In the genomic region with DNA sequence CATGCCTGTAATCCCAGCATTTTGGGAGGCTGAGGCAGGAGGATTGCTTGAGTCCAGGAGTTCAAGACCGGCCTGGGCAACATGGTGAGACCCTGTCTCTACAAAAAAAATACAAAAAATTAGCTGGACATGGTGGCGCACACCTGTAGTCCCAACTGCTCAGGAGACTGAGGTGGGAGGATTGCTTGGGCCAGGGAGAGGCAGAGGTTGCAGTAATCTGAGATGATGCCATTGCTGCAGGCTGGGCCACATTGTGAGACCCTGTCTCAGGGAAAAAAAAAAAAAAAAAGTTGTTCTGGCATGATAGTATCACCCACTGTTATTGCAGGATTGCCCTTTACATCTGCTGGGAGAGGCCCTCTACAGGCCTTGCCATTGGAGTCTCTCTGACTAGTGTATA, we compare ENCODE assay signal across 21 cellular contexts.
"Had no signal": no experiment of that assay in that cellular context is flagged by ENCODE, and none has a peak within 500 bp of the region (broad histone marks: within the 10 kb centered on the region; RNA-seq: fewer than 3 reads in every experiment).

No MANE protein-coding gene starts in this region.

- H3K9me3 Mint-ChIP-seq: activated naive CD8-positive, alpha-beta T cell treated with anti-CD3 and anti-CD28 coated beads, Interleukin-2, amount 10 ng/mL, durations not matched to agents 7 days and 5 days; activated T-cell treated with anti-CD3 and anti-CD28 coated beads, Interleukin-2, amount 50 U/mL, for 4 hours; natural killer cell treated with Interleukin-12 subunit alpha and Interleukin-12 subunit beta and Interleukin-15 and Interleukin-18, amount 100 ng/mL, for 72 hours; T-helper 1 cell treated with Interleukin-12 subunit alpha and Interleukin-12 subunit beta and Interleukin-4 antibody, amounts not matched to agents 30 μg/mL and 1 μg/mL, for 36 hours had no signal

- DNase-seq: activated CD4-positive, alpha-beta T cell treated with anti-CD3 and anti-CD28 coated beads, Interleukin-2, amount 50 U/mL, for 48 hours; activated CD8-positive, alpha-beta memory T cell treated with anti-CD3 and anti-CD28 coated beads, Interleukin-2, amount 10 ng/mL, durations not matched to agents 7 days and 5 days; activated gamma-delta T cell treated with Interleukin-2 at 50 U/mL for 16 hours; activated naive CD8-positive, alpha-beta T cell treated with anti-CD3 and anti-CD28 coated beads, Interleukin-2, amount 10 ng/mL, durations not matched to agents 7 days and 5 days; activated T-cell treated with anti-CD3 and anti-CD28 coated beads, Interleukin-2, amount 50 U/mL, for 4 hours; anterior cingulate cortex; foreskin keratinocyte; heart left ventricle; mammary epithelial cell; nucleus accumbens; sigmoid colon; stimulated activated CD4-positive, alpha-beta T cell treated with anti-CD3 and anti-CD28 coated beads, Interleukin-2, amount 100 ng/mL, for 24 hours; stimulated activated naive CD8-positive, alpha-beta T cell treated with anti-CD3 and anti-CD28 coated beads, Interleukin-15, Interleukin-2, amounts not matched to agents 100 U/mL and 50 U/mL, for 24 hours; testis; upper lobe of right lung had no signal

- H3K9me3 ChIP-seq: heart left ventricle, sigmoid colon, testis, upper lobe of right lung had no signal

- H3K27ac Mint-ChIP-seq: activated CD8-positive, alpha-beta memory T cell treated with anti-CD3 and anti-CD28 coated beads, Interleukin-2, amount 10 ng/mL, durations not matched to agents 7 days and 5 days; T-helper 1 cell treated with Interleukin-12 subunit alpha and Interleukin-12 subunit beta and Interleukin-4 antibody, amounts not matched to agents 30 μg/mL and 1 μg/mL, for 36 hours had no signal

- H3K27me3 Mint-ChIP-seq: activated CD8-positive, alpha-beta memory T cell treated with anti-CD3 and anti-CD28 coated beads, Interleukin-2, amount 10 ng/mL, durations not matched to agents 7 days and 5 days; activated naive CD8-positive, alpha-beta T cell treated with anti-CD3 and anti-CD28 coated beads, Interleukin-2, amount 10 ng/mL, durations not matched to agents 7 days and 5 days; natural killer cell treated with Interleukin-12 subunit alpha and Interleukin-12 subunit beta and Interleukin-15 and Interleukin-18, amount 100 ng/mL, for 72 hours had no signal

- H3K27ac ChIP-seq: foreskin keratinocyte, testis, upper lobe of right lung had no signal

- H3K4me1 Mint-ChIP-seq: activated CD8-positive, alpha-beta memory T cell treated with anti-CD3 and anti-CD28 coated beads, Interleukin-2, amount 10 ng/mL, durations not matched to agents 7 days and 5 days had no signal

- FAIRE-seq: islet of Langerhans, TTC549 had no signal

- H3K27me3 ChIP-seq: foreskin keratinocyte, heart left ventricle, sigmoid colon, testis, upper lobe of right lung had no signal

- H3K4me3 Mint-ChIP-seq: activated CD8-positive, alpha-beta memory T cell treated with anti-CD3 and anti-CD28 coated beads, Interleukin-2, amount 10 ng/mL, durations not matched to agents 7 days and 5 days; activated naive CD8-positive, alpha-beta T cell treated with anti-CD3 and anti-CD28 coated beads, Interleukin-2, amount 10 ng/mL, durations not matched to agents 7 days and 5 days; activated T-cell treated with anti-CD3 and anti-CD28 coated beads, Interleukin-2, amount 50 U/mL, for 4 hours; natural killer cell treated with Interleukin-12 subunit alpha and Interleukin-12 subunit beta and Interleukin-15 and Interleukin-18, amount 100 ng/mL, for 72 hours; T-helper 1 cell treated with Interleukin-12 subunit alpha and Interleukin-12 subunit beta and Interleukin-4 antibody, amounts not matched to agents 30 μg/mL and 1 μg/mL, for 36 hours had no signal

- ATAC-seq: activated CD4-positive, CD25-positive, alpha-beta regulatory T cell treated with anti-CD3 and anti-CD28 coated beads, Interleukin-2, amount 50 U/mL, for 24 hours; activated CD8-positive, alpha-beta memory T cell treated with anti-CD3 and anti-CD28 coated beads, Interleukin-2, amount 10 ng/mL, durations not matched to agents 7 days and 5 days; activated T-cell treated with anti-CD3 and anti-CD28 coated beads, Interleukin-2, amount 50 U/mL, for 4 hours; foreskin keratinocyte; left lobe of liver; natural killer cell treated with Interleukin-12 subunit alpha and Interleukin-12 subunit beta and Interleukin-15 and Interleukin-18, amount 100 ng/mL, for 72 hours; stimulated activated naive CD8-positive, alpha-beta T cell treated with anti-CD3 and anti-CD28 coated beads, Interleukin-15, Interleukin-2, amounts not matched to agents 100 U/mL and 50 U/mL, for 24 hours; upper lobe of right lung had no signal

- H3K4me3 ChIP-seq: heart left ventricle, sigmoid colon, testis, upper lobe of right lung had no signal
